Comparison of ENCODE assay signal across 20 cellular contexts in genomic region chr1:96519851-96520281, GRCh38.
DNase-seq lines count a peak whose midpoint lies in the region; ATAC-seq and TF ChIP-seq lines count a peak whose summit lies in the region.
"Had no signal": no experiment of that assay in that cellular context is flagged by ENCODE, and none has a peak within 500 bp of the region (broad histone marks: within the 10 kb centered on the region; RNA-seq: fewer than 3 reads in every experiment).

No MANE protein-coding gene starts in this region.

- H3K36me3 Mint-ChIP-seq in WTC11 (no peaks in the 10 kb centered on the region), neural crest cell (ENCODE audit: low read depth) (no peaks in the 10 kb centered on the region), type B pancreatic cell (no peaks in the 10 kb centered on the region)
- no peaks in the 10 kb centered on the region for H3K36me3 Mint-ChIP-seq in CD4-positive, alpha-beta memory T cell
- H3K36me3 Mint-ChIP-seq: activated naive CD8-positive, alpha-beta T cell treated with anti-CD3 and anti-CD28 coated beads, Interleukin-2, amount 10 ng/mL, durations not matched to agents 7 days and 5 days; T-cell had no signal

- no peak for TF ChIP-seq CTCF in WTC11 (IDR thresholded peaks at IDR 0.05)
- no peak for TF ChIP-seq CTCF in neural crest cell (conservative IDR thresholded peaks at IDR 0.05)
- TF ChIP-seq CTCF in type B pancreatic cell (conservative IDR thresholded peaks at IDR 0.05): no peak

- no peaks in the 10 kb centered on the region for H3K9me3 ChIP-seq in CD4-positive, alpha-beta memory T cell (ENCODE audit: control insufficient read depth in 1 of 2, low read length in 2 of 2)
- H3K9me3 ChIP-seq: BLaER1 treated with 17β-estradiol and CSF1 and Interleukin-3, amounts not matched to agents 10 nM and 100 nM; neutrophil had no signal

- H3K4me3 Mint-ChIP-seq in WTC11 (no peak overlapping the region), neural crest cell (no peak overlapping the region), type B pancreatic cell (peak overlapping the region; percentile 2)
- no peak overlapping the region for H3K4me3 Mint-ChIP-seq in CD4-positive, alpha-beta memory T cell
- H3K4me3 Mint-ChIP-seq: activated CD4-positive, alpha-beta memory T cell treated with anti-CD3 and anti-CD28 coated beads, Interleukin-2, amount 10 ng/mL, durations not matched to agents 7 days and 5 days; activated naive CD8-positive, alpha-beta T cell treated with anti-CD3 and anti-CD28 coated beads, Interleukin-2, amount 10 ng/mL, durations not matched to agents 7 days and 5 days; T-cell had no signal

- intact Hi-C loops in CD4-positive, alpha-beta memory T cell (cut with micrococcal nuclease): no loop called here

- CTCF ChIA-PET in WTC11 (lab: Charles Lee): no interaction called here
- CTCF ChIA-PET in CD4-positive, alpha-beta memory T cell (lab: Charles Lee; ENCODE audit: partially characterized antibody): no interaction called here

- no peak overlapping the region for H3K4me3 ChIP-seq in CD4-positive, alpha-beta memory T cell (ENCODE audit: low read length in 2 of 2)
- H3K4me3 ChIP-seq: BLaER1 treated with 17β-estradiol and CSF1 and Interleukin-3, amounts not matched to agents 10 nM and 100 nM had no signal

- H3K9me3 Mint-ChIP-seq in WTC11 (no peaks in the 10 kb centered on the region), neural crest cell (no peaks in the 10 kb centered on the region), type B pancreatic cell (no peaks in the 10 kb centered on the region)
- no peaks in the 10 kb centered on the region for H3K9me3 Mint-ChIP-seq in CD4-positive, alpha-beta memory T cell
- H3K9me3 Mint-ChIP-seq: activated CD4-positive, alpha-beta memory T cell treated with anti-CD3 and anti-CD28 coated beads, Interleukin-2, amount 10 ng/mL, durations not matched to agents 7 days and 5 days; activated naive CD8-positive, alpha-beta T cell treated with anti-CD3 and anti-CD28 coated beads, Interleukin-2, amount 10 ng/mL, durations not matched to agents 7 days and 5 days had no signal

- H3K4me1 Mint-ChIP-seq in WTC11 (peaks cover 58% of the 10 kb centered on the region), neural crest cell (peaks cover 20% of the 10 kb centered on the region), type B pancreatic cell (ENCODE audit: unreplicated experiment) (peaks cover 24% of the 10 kb centered on the region)
- no peaks in the 10 kb centered on the region for H3K4me1 Mint-ChIP-seq in CD4-positive, alpha-beta memory T cell
- H3K4me1 Mint-ChIP-seq: activated CD4-positive, alpha-beta memory T cell treated with anti-CD3 and anti-CD28 coated beads, Interleukin-2, amount 10 ng/mL, durations not matched to agents 7 days and 5 days; activated naive CD8-positive, alpha-beta T cell treated with anti-CD3 and anti-CD28 coated beads, Interleukin-2, amount 10 ng/mL, durations not matched to agents 7 days and 5 days; T-cell had no signal

- no peak overlapping the region for H3K27ac ChIP-seq in CD4-positive, alpha-beta memory T cell (ENCODE audit: low read depth, low read length)
- H3K27ac ChIP-seq: BLaER1 treated with 17β-estradiol and CSF1 and Interleukin-3, amounts not matched to agents 10 nM and 100 nM; neutrophil; RWPE1 had no signal

- H3K27ac Mint-ChIP-seq in WTC11 (0 out of 2 replicates have a peak overlapping the region, but pooled peaks have one; percentile 29), neural crest cell (ENCODE audit: unreplicated experiment) (no peak overlapping the region), type B pancreatic cell (no peak overlapping the region)
- no peak overlapping the region for H3K27ac Mint-ChIP-seq in CD4-positive, alpha-beta memory T cell
- H3K27ac Mint-ChIP-seq: activated CD4-positive, alpha-beta memory T cell treated with anti-CD3 and anti-CD28 coated beads, Interleukin-2, amount 10 ng/mL, durations not matched to agents 7 days and 5 days; activated naive CD8-positive, alpha-beta T cell treated with anti-CD3 and anti-CD28 coated beads, Interleukin-2, amount 10 ng/mL, durations not matched to agents 7 days and 5 days; T-cell had no signal

- H3K27me3 Mint-ChIP-seq in WTC11 (ENCODE audit: low read depth): no peaks in the 10 kb centered on the region; the same call in 1 of the 2 replicates
- H3K27me3 Mint-ChIP-seq in neural crest cell (ENCODE audit: low read depth): no peaks in the 10 kb centered on the region
- no peaks in the 10 kb centered on the region for H3K27me3 Mint-ChIP-seq in type B pancreatic cell
- peaks cover 0 to 3% of the 10 kb centered on the region in 2 donors for H3K27me3 Mint-ChIP-seq in CD4-positive, alpha-beta memory T cell
- H3K27me3 Mint-ChIP-seq: activated CD4-positive, alpha-beta memory T cell treated with anti-CD3 and anti-CD28 coated beads, Interleukin-2, amount 10 ng/mL, durations not matched to agents 7 days and 5 days; activated naive CD8-positive, alpha-beta T cell treated with anti-CD3 and anti-CD28 coated beads, Interleukin-2, amount 10 ng/mL, durations not matched to agents 7 days and 5 days had no signal

- no peaks in the 10 kb centered on the region for H3K27me3 ChIP-seq in CD4-positive, alpha-beta memory T cell (ENCODE audit: insufficient read depth, low read length)
- H3K27me3 ChIP-seq: BLaER1 treated with 17β-estradiol and CSF1 and Interleukin-3, amounts not matched to agents 10 nM and 100 nM; neutrophil had no signal

- no peaks in the 10 kb centered on the region for H3K4me1 ChIP-seq in CD4-positive, alpha-beta memory T cell (ENCODE audit: insufficient read depth, low read length)
- H3K4me1 ChIP-seq: BLaER1 treated with 17β-estradiol and CSF1 and Interleukin-3, amounts not matched to agents 10 nM and 100 nM had no signal

- DNase-seq in WTC11 (ENCODE audit: low spot score): peak; percentile 49
- DNase-seq in fibroblast of peridontal ligament (ENCODE audit: extremely low read depth): peak; percentile 69
- DNase-seq in neural crest cell (ENCODE audit: low read depth, low spot score): peak; percentile 6
- no peak for DNase-seq in type B pancreatic cell (ENCODE audit: extremely low spot score, unreplicated experiment)
- no peak for DNase-seq in CD4-positive, alpha-beta memory T cell
- DNase-seq in NCI-H1694 treated with DMSO at 0.1 percent for 48 hours (lab: John Stamatoyannopoulos, UW): no peak
- DNase-seq: activated CD4-positive, alpha-beta memory T cell treated with anti-CD3 and anti-CD28 coated beads, Interleukin-2, amount 10 ng/mL, durations not matched to agents 7 days and 5 days; activated naive CD8-positive, alpha-beta T cell treated with anti-CD3 and anti-CD28 coated beads, Interleukin-2, amount 10 ng/mL, durations not matched to agents 7 days and 5 days; caudate nucleus; effector memory CD4-positive, alpha-beta T cell; MM.1S; NCI-H1930; small intestine; T-cell had no signal

- H3K36me3 ChIP-seq in CD4-positive, alpha-beta memory T cell (ENCODE audit: insufficient read depth, low read length): no peaks in the 10 kb centered on the region
- H3K36me3 ChIP-seq: BLaER1 treated with 17β-estradiol and CSF1 and Interleukin-3, amounts not matched to agents 10 nM and 100 nM; neutrophil had no signal

- POLR2A ChIA-PET in WTC11 (lab: Charles Lee): no interaction called here
- POLR2A ChIA-PET in CD4-positive, alpha-beta memory T cell (lab: Charles Lee; ENCODE audit: partially characterized antibody): no interaction called here

- ATAC-seq in WTC11 (peak; percentile 83), HG03095 (IDR thresholded peaks at IDR 0.05; ENCODE audit: unreplicated experiment) (no peak), HG02763 (IDR thresholded peaks at IDR 0.05; ENCODE audit: unreplicated experiment) (no peak)
- ATAC-seq: HCT116, T-cell had no signal

TF ChIP-seq in WTC11, 78 proteins besides CTCF, POLR2A, EP300 and RAD21 (continues in another document):
- no peak for TF ChIP-seq JAZF1 (CRISPR knock-in tag; IDR thresholded peaks at IDR 0.05)
- TF ChIP-seq, protein P1, sequence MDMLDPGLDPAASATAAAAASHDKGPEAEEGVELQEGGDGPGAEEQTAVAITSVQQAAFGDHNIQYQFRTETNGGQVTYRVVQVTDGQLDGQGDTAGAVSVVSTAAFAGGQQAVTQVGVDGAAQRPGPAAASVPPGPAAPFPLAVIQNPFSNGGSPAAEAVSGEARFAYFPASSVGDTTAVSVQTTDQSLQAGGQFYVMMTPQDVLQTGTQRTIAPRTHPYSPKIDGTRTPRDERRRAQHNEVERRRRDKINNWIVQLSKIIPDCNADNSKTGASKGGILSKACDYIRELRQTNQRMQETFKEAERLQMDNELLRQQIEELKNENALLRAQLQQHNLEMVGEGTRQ (CRISPR knock-in tag; IDR thresholded peaks at IDR 0.05): no peak
- TF ChIP-seq, protein P2, sequence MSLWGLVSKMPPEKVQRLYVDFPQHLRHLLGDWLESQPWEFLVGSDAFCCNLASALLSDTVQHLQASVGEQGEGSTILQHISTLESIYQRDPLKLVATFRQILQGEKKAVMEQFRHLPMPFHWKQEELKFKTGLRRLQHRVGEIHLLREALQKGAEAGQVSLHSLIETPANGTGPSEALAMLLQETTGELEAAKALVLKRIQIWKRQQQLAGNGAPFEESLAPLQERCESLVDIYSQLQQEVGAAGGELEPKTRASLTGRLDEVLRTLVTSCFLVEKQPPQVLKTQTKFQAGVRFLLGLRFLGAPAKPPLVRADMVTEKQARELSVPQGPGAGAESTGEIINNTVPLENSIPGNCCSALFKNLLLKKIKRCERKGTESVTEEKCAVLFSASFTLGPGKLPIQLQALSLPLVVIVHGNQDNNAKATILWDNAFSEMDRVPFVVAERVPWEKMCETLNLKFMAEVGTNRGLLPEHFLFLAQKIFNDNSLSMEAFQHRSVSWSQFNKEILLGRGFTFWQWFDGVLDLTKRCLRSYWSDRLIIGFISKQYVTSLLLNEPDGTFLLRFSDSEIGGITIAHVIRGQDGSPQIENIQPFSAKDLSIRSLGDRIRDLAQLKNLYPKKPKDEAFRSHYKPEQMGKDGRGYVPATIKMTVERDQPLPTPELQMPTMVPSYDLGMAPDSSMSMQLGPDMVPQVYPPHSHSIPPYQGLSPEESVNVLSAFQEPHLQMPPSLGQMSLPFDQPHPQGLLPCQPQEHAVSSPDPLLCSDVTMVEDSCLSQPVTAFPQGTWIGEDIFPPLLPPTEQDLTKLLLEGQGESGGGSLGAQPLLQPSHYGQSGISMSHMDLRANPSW (CRISPR knock-in tag; conservative IDR thresholded peaks at IDR 0.05; ENCODE audit: low read depth): no peak

Comparison
In these comparisons a context has a peak if more than half of its experiments do, and no peak if none do; other contexts are left out.
1. DNase-seq: peak in WTC11 (single experiment), fibroblast of peridontal ligament (single experiment) and neural crest cell (single experiment); none in type B pancreatic cell (single experiment), CD4-positive, alpha-beta memory T cell (0 of 5) and NCI-H1694 treated with DMSO at 0.1 percent for 48 hours (single experiment).